ENCODE assay signal across 1 cellular context in genomic region chr10:77313066-77313750, GRCh38.
TF ChIP-seq lines count a peak whose summit lies in the region.

No MANE protein-coding gene starts in this region.

TF ChIP-seq in IMR-90, 13 proteins besides CTCF, POLR2A, EP300 and RAD21:
- TF ChIP-seq CHD1 (IDR thresholded peaks at IDR 0.05; ENCODE audit: low read depth, low read length): no peak
- no peak for TF ChIP-seq CEBPB (IDR thresholded peaks at IDR 0.05; ENCODE audit: low read depth, low read length)
- TF ChIP-seq MAFK (IDR thresholded peaks at IDR 0.05; ENCODE audit: low read depth, low read length): no peak
- no peak for TF ChIP-seq MXI1 (IDR thresholded peaks at IDR 0.05; ENCODE audit: borderline replicate concordance, low read depth, low read length)
- no peak for TF ChIP-seq MAZ (IDR thresholded peaks at IDR 0.05; ENCODE audit: borderline replicate concordance, low read depth, low read length)
- no peak for TF ChIP-seq USF2 (IDR thresholded peaks at IDR 0.05; ENCODE audit: low read depth, low read length)
- TF ChIP-seq BHLHE40 (IDR thresholded peaks at IDR 0.05; ENCODE audit: low read depth, low read length): no peak
- TF ChIP-seq SMC3 (IDR thresholded peaks at IDR 0.05; ENCODE audit: low read depth, low read length): no peak
- TF ChIP-seq RFX5 (IDR thresholded peaks at IDR 0.05; ENCODE audit: low read depth, low read length): no peak
- TF ChIP-seq ELK1 (IDR thresholded peaks at IDR 0.05; ENCODE audit: borderline replicate concordance, low read depth, low read length): no peak
- TF ChIP-seq RCOR1 (IDR thresholded peaks at IDR 0.05; ENCODE audit: insufficient replicate concordance, low read length): no peak
- TF ChIP-seq NFE2L2 (IDR thresholded peaks at IDR 0.05; ENCODE audit: low read depth, low read length): no peak
- no peak for TF ChIP-seq FOS (IDR thresholded peaks at IDR 0.05; ENCODE audit: low read depth, low read length)
TF ChIP-seq in IMR-90: peak in this region for 0.
